ENCODE assay signal across 22 cellular contexts in the genomic region with DNA sequence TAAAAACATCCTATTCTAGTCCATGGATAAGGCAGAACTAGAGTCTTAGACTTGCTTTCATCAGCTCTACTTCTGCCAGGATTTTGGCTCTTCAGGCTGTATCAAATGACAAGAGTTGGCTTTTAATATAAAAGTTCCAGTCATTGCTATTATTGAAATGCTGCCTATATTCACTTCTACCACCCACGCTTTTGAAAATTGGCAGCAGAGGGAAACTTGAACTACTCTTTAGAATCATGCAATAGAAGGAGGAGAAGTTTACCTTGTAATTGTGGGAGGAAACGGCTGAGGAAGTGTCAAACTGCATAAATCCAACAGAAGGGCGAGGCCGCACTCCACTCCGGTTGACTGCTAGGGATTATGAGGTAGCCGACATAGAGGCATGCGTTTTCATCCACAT.
DNase-seq lines count a peak whose midpoint lies in the region; FAIRE-seq and TF ChIP-seq lines count a peak whose summit lies in the region.
"Had no signal": no experiment of that assay in that cellular context is flagged by ENCODE, and none has a peak within 500 bp of the region (broad histone marks: within the 10 kb centered on the region; RNA-seq: fewer than 3 reads in every experiment).

No MANE protein-coding gene starts in this region.

- no peak overlapping the region for H3K27ac ChIP-seq in osteoblast (ENCODE audit: low read depth, low read length)
- no peak overlapping the region for H3K27ac ChIP-seq in kidney (ENCODE audit: low read depth in 2 of 2, low read length in 2 of 2)
- H3K27ac ChIP-seq: brain microvascular endothelial cell, gastroesophageal sphincter, psoas muscle, thoracic aorta had no signal

- H3K9me3 ChIP-seq in osteoblast (ENCODE audit: low read depth, low read length): no peaks in the 10 kb centered on the region
- H3K9me3 ChIP-seq in kidney (ENCODE audit: control insufficient read depth in 1 of 2, low read length in 2 of 2): no peaks in the 10 kb centered on the region
- H3K9me3 ChIP-seq: gastroesophageal sphincter, psoas muscle, thoracic aorta had no signal

- H3K4me1 ChIP-seq in osteoblast (ENCODE audit: insufficient read depth, low read length) (peaks cover 7% of the 10 kb centered on the region), kidney (ENCODE audit: control insufficient read depth in 1 of 2, insufficient read depth in 1 of 2, low read depth in 1 of 2, low read length in 2 of 2) (peaks cover 0 to 4% of the 10 kb centered on the region in 2 donors)
- H3K4me1 ChIP-seq: gastroesophageal sphincter, psoas muscle had no signal

- no peak for FAIRE-seq in kidney (lab: Jason Lieb, UNC)
- FAIRE-seq: H1 had no signal

- H3K4me3 ChIP-seq in osteoblast (ENCODE audit: insufficient read depth, low read length) (no peak overlapping the region), kidney (ENCODE audit: low read length in 2 of 2) (no peak overlapping the region)
- H3K4me3 ChIP-seq: gastroesophageal sphincter, psoas muscle, skin epidermis, thoracic aorta had no signal

- H4K20me1 ChIP-seq in osteoblast (ENCODE audit: insufficient read depth, low read length): no peaks in the 10 kb centered on the region

- no peaks in the 10 kb centered on the region for H3K27me3 ChIP-seq in osteoblast (ENCODE audit: insufficient read depth, low read length)
- H3K27me3 ChIP-seq: brain microvascular endothelial cell had no signal

- H2AFZ ChIP-seq in osteoblast (ENCODE audit: low read length): peak overlapping the region; percentile 11

- no peaks in the 10 kb centered on the region for H3K79me2 ChIP-seq in osteoblast (ENCODE audit: insufficient read depth, low read length)

- H3K4me2 ChIP-seq in osteoblast (ENCODE audit: insufficient read depth, low read length): peak overlapping the region; percentile 49

- H3K36me3 ChIP-seq in osteoblast (ENCODE audit: insufficient read depth, low read length) (no peaks in the 10 kb centered on the region), kidney (ENCODE audit: control insufficient read depth in 1 of 2, insufficient read depth in 2 of 2, low read length in 2 of 2) (no peaks in the 10 kb centered on the region)
- H3K36me3 ChIP-seq: brain microvascular endothelial cell, gastroesophageal sphincter, thoracic aorta had no signal

- TF ChIP-seq CTCF in osteoblast (IDR thresholded peaks at IDR 0.05; ENCODE audit: extremely low read depth, low read depth, low read length) (no peak), kidney (IDR thresholded peaks at IDR 0.05; ENCODE audit: borderline replicate concordance, extremely low read depth, insufficient read depth) (no peak)

- no peak overlapping the region for H3K9ac ChIP-seq in kidney (ENCODE audit: low read length in 2 of 2)

- intact Hi-C loops in kidney (cut with DNase I): no loop called here

- DNase-seq in GM03348 (ENCODE audit: low spot score): peak; percentile 13
- peak; percentile 33 for DNase-seq in NOMO-1 treated with DMSO at 0.1 percent for 48 hours (lab: John Stamatoyannopoulos, UW; ENCODE audit: unreplicated experiment)
- DNase-seq in fibroblast of peridontal ligament (ENCODE audit: extremely low read depth): peak; percentile 77
- DNase-seq in osteoblast (ENCODE audit: insufficient read length, low spot score, missing footprints): peak; percentile 59
- DNase-seq in kidney: no peak
- DNase-seq in NCI-H748 treated with DMSO at 0.1 percent for 48 hours (lab: John Stamatoyannopoulos, UW): no peak
- DNase-seq in amniotic stem cell (lab: John Stamatoyannopoulos, UW): no peak
- DNase-seq: activated naive CD8-positive, alpha-beta T cell treated with anti-CD3 and anti-CD28 coated beads, Interleukin-2, amount 10 ng/mL, durations not matched to agents 7 days and 5 days; brain microvascular endothelial cell; cortex of kidney; DND-41; left cardiac atrium; NCI-H1092; NCI-H2081; NCI-H524 treated with DMSO at 0.1 percent for 48 hours; psoas muscle; stimulated activated CD4-positive, alpha-beta T cell treated with anti-CD3 and anti-CD28 coated beads, Interleukin-2, amount 100 ng/mL, for 24 hours; stimulated activated naive B cell treated with anti-CD40 and anti-IgM and Interleukin-4, amounts not matched to agents 10 μg/mL and 1 μg/mL and 100 μg/mL, for 72 hours had no signal

Comparison
In these comparisons a context has a peak if more than half of its experiments do, and no peak if none do; other contexts are left out.
1. DNase-seq: peak in GM03348 (single experiment), NOMO-1 treated with DMSO at 0.1 percent for 48 hours (single experiment), fibroblast of peridontal ligament (single experiment) and osteoblast (single experiment); none in kidney (single experiment), NCI-H748 treated with DMSO at 0.1 percent for 48 hours (single experiment) and amniotic stem cell (single experiment).